9 cellular contexts compared by ENCODE assay signal in the genomic region with DNA sequence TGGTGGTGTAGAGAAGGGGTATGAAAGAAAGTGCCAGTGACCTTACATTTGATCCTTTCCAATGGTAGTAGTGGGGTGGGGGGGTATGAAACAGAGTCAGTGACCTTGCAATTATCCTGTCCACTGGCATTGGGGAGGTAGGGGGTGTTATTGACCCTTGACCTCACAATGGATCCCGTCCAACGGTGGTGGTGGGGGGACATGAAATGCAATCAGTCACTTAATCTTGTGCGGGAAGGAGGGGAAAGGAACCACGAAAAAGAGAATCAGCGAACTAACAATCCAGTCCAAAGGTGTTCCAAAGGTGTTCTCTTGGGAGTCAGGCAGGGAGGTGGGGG. TPM values are rescaled to one million over a fixed set of nuclear protein-coding genes. Genes with fewer than 3 reads are reported as not detected.
DNase-seq lines count a peak whose midpoint lies in the region; ATAC-seq, FAIRE-seq and TF ChIP-seq lines count a peak whose summit lies in the region.
"Had no signal": no experiment of that assay in that cellular context is flagged by ENCODE, and none has a peak within 500 bp of the region (broad histone marks: within the 10 kb centered on the region; RNA-seq: fewer than 3 reads in every experiment).

No MANE protein-coding gene starts in this region.

- no peaks in the 10 kb centered on the region for H3K36me3 Mint-ChIP-seq in activated naive CD8-positive, alpha-beta T cell

- H3K4me3 ChIP-seq in kidney (ENCODE audit: low read length in 2 of 2) = peak overlapping the region; percentile 59 to 75
- H3K4me3 ChIP-seq in stomach smooth muscle (ENCODE audit: low read length in 2 of 2) = peak overlapping the region; percentile 68 to 78

- H3K4me1 ChIP-seq in kidney (ENCODE audit: control insufficient read depth in 1 of 2, insufficient read depth in 1 of 2, low read depth in 1 of 2, low read length in 2 of 2) (peaks cover 0 to 4% of the 10 kb centered on the region in 2 donors), stomach smooth muscle (ENCODE audit: control insufficient read depth, insufficient read depth, low read length) (peaks cover 9% of the 10 kb centered on the region)

- H3K36me3 ChIP-seq in kidney (ENCODE audit: control insufficient read depth in 1 of 2, insufficient read depth in 2 of 2, low read length in 2 of 2) (no peaks in the 10 kb centered on the region), stomach smooth muscle (ENCODE audit: control insufficient read depth in 2 of 2, insufficient read depth in 2 of 2, low read length in 2 of 2) (no peaks in the 10 kb centered on the region)

- no peaks in the 10 kb centered on the region for H3K9me3 Mint-ChIP-seq in activated naive CD8-positive, alpha-beta T cell (ENCODE audit: low read depth)

- TF ChIP-seq CTCF in kidney (IDR thresholded peaks at IDR 0.05; ENCODE audit: borderline replicate concordance, extremely low read depth, insufficient read depth) = no peak

- peak overlapping the region; percentile 80 for H3K27ac Mint-ChIP-seq in activated naive CD8-positive, alpha-beta T cell

- no peak for ATAC-seq in GM21723 (IDR thresholded peaks at IDR 0.05; ENCODE audit: unreplicated experiment)

- FAIRE-seq in kidney (lab: Jason Lieb, UNC) = no peak
- FAIRE-seq: A204.1 had no signal

- H3K27me3 ChIP-seq in stomach smooth muscle (ENCODE audit: control insufficient read depth in 1 of 2, insufficient read depth in 2 of 2, low read length in 2 of 2) = peaks cover 0 to 3% of the 10 kb centered on the region in 2 donors

- peak overlapping the region; percentile 79 to 86 for H3K27ac ChIP-seq in kidney (ENCODE audit: low read depth in 2 of 2, low read length in 2 of 2)
- H3K27ac ChIP-seq in stomach smooth muscle (ENCODE audit: low read length) = peak overlapping the region; percentile 60

- no peaks in the 10 kb centered on the region for H3K27me3 Mint-ChIP-seq in activated naive CD8-positive, alpha-beta T cell

- intact Hi-C loops in kidney (cut with DNase I) = no loop called here

- H3K9ac ChIP-seq in kidney (ENCODE audit: low read length in 2 of 2) (peak overlapping the region in 1 of 2 donors; percentile 82), stomach smooth muscle (ENCODE audit: low read length in 2 of 2) (peak overlapping the region; percentile 69)

- H3K9me3 ChIP-seq in kidney (ENCODE audit: control insufficient read depth in 1 of 2, low read length in 2 of 2) (no peaks in the 10 kb centered on the region), stomach smooth muscle (ENCODE audit: control insufficient read depth in 2 of 2, low read length in 2 of 2) (no peaks in the 10 kb centered on the region)

- H3K4me1 Mint-ChIP-seq in activated naive CD8-positive, alpha-beta T cell (ENCODE audit: low read depth) = peaks cover 35% of the 10 kb centered on the region

- DNase-seq in DMS53 (lab: John Stamatoyannopoulos, UW) (peak; percentile 27), DMS53 treated with DMSO at 0.1 percent for 48 hours (lab: John Stamatoyannopoulos, UW; ENCODE audit: unreplicated experiment) (no peak), kidney (no peak), DMS153 treated with DMSO at 0.1 percent for 48 hours (lab: John Stamatoyannopoulos, UW; ENCODE audit: unreplicated experiment) (no peak)
- DNase-seq in activated CD4-positive, CD25-positive, alpha-beta regulatory T cell treated with anti-CD3 and anti-CD28 coated beads, Interleukin-2, amount 50 U/mL, for 72 hours = no peak

- H3K4me3 Mint-ChIP-seq in activated naive CD8-positive, alpha-beta T cell = peak overlapping the region; percentile 82

RNA-seq across cellular contexts. Expression of gene PDK3, which starts 0.6 kb away (rescaled TPM):
- total RNA-seq in kidney = 17.0 TPM
- 8.8 TPM for polyA plus RNA-seq in kidney (ENCODE audit: insufficient read depth, low read depth, low replicate concordance)
